In genomic region chr3:9033867-9034266, GRCh38 we compare ENCODE assay signal across 2 cellular contexts.
TF ChIP-seq lines count a peak whose summit lies in the region.

No MANE protein-coding gene starts in this region.

TF ChIP-seq in GM12878, 131 proteins besides CTCF, POLR2A, EP300 and RAD21 (continued from another document):
- TF ChIP-seq IRF3 (IDR thresholded peaks at IDR 0.05) = no peak
- TF ChIP-seq RB1 (IDR thresholded peaks at IDR 0.05; ENCODE audit: borderline replicate concordance) = no peak
- no peak for TF ChIP-seq E2F4 (IDR thresholded peaks at IDR 0.05; ENCODE audit: low read depth, low read length)
- TF ChIP-seq BCL11A (IDR thresholded peaks at IDR 0.05; ENCODE audit: low read depth, low read length) = no peak
- TF ChIP-seq ZNF207 (IDR thresholded peaks at IDR 0.05; ENCODE audit: borderline replicate concordance) = no peak
- no peak for TF ChIP-seq BACH1 (IDR thresholded peaks at IDR 0.05; ENCODE audit: borderline replicate concordance)
- TF ChIP-seq MXI1 (IDR thresholded peaks at IDR 0.05; ENCODE audit: low read depth, low read length) = no peak
- TF ChIP-seq FOXK2 (IDR thresholded peaks at IDR 0.05) = no peak
- no peak for TF ChIP-seq FOXM1 (IDR thresholded peaks at IDR 0.05; ENCODE audit: low read depth, low read length)

TF ChIP-seq in HepG2, 621 proteins besides CTCF, POLR2A, EP300 and RAD21:
- TF ChIP-seq HHEX (CRISPR knock-in tag; IDR thresholded peaks at IDR 0.05) (no peak), SETDB1 (CRISPR knock-in tag; IDR thresholded peaks at IDR 0.05; ENCODE audit: borderline replicate concordance) (no peak)
